32 cellular contexts compared by ENCODE assay signal in genomic region chr3:194828926-194829325, GRCh38.
"Had no signal": no experiment of that assay in that cellular context is flagged by ENCODE, and none has a peak within 500 bp of the region (broad histone marks: within the 10 kb centered on the region; RNA-seq: fewer than 3 reads in every experiment).

No MANE protein-coding gene starts in this region.

- H3K9me2 ChIP-seq: SK-N-SH had no signal

- H3K4me2 ChIP-seq: PC-9, SK-N-SH had no signal

- DNase-seq: MG63, NCI-H1048, NCI-H1092 treated with DMSO at 0.1 percent for 48 hours, NCI-H1105 treated with DMSO at 0.1 percent for 48 hours, NCI-H1417, NCI-H1436, NCI-H146, NCI-H1694, NCI-H187, NCI-H1930, NCI-H2029 treated with DMSO at 0.1 percent for 48 hours, NCI-H2081 treated with DMSO at 0.1 percent for 48 hours, NCI-H2107, NCI-H2171, NCI-H226, NCI-H446 treated with DMSO at 0.1 percent for 48 hours, NCI-H510A, NCI-H524, NCI-H526, NCI-H69, NCI-H748 treated with DMSO at 0.1 percent for 48 hours, NCI-H82, PC-9, Right ventricle myocardium superior, RPMI8226, SHP77 treated with DMSO at 0.1 percent for 48 hours, SK-N-SH, SW 1271, T-helper 1 cell had no signal

- H3K36me3 ChIP-seq: MG63, SJSA1 had no signal

- H3K27ac ChIP-seq: PC-9, SJSA1 had no signal

- H3K4me3 ChIP-seq: MG63, PC-9, SJSA1 had no signal

- H3K9me3 ChIP-seq: MG63, SJSA1, SK-N-SH had no signal

- H3K9ac ChIP-seq: SK-N-SH had no signal

- FAIRE-seq: RCC 7860 had no signal

- H3K27me3 ChIP-seq: MG63, SJSA1 had no signal

- H2AFZ ChIP-seq: PC-9 had no signal

- ATAC-seq: Panc1 had no signal
